Comparison of ENCODE assay signal across 9 cellular contexts in genomic region chr5:135887881-135888614, GRCh38. TPM values are rescaled to one million over a fixed set of nuclear protein-coding genes. Genes with fewer than 3 reads are reported as not detected.
DNase-seq lines count a peak whose midpoint lies in the region; TF ChIP-seq lines count a peak whose summit lies in the region.
"Had no signal": no experiment of that assay in that cellular context is flagged by ENCODE, and none has a peak within 500 bp of the region (broad histone marks: within the 10 kb centered on the region; RNA-seq: fewer than 3 reads in every experiment).

No MANE protein-coding gene starts in this region.

- no peaks in the 10 kb centered on the region for H4K20me1 ChIP-seq in H9 (ENCODE audit: control insufficient read depth, insufficient read depth, insufficient read length)

- H3K36me3 ChIP-seq in A673 (ENCODE audit: insufficient read depth, low read length, poor library complexity, severe bottlenecking) (no peaks in the 10 kb centered on the region), adipocyte (ENCODE audit: control insufficient read depth, insufficient read depth, low read length, severe bottlenecking) (no peaks in the 10 kb centered on the region)

- no peak overlapping the region for H2BK15ac ChIP-seq in H9 (ENCODE audit: low read depth, low read length)

- intact Hi-C loops in A673 (cut with micrococcal nuclease; ENCODE audit: unreplicated experiment), result loop anchor here (1.0 to 10.0 kb wide), 6 partner anchors 174 to 887 kb away; no protein-coding TSS in a partner anchor

- TF ChIP-seq CTCF in A673 (conservative IDR thresholded peaks at IDR 0.05; ENCODE audit: low read depth, low read length) (no peak), H9 (conservative IDR thresholded peaks at IDR 0.05) (no peak)

- no peak overlapping the region for H2BK20ac ChIP-seq in H9 (ENCODE audit: low read depth, low read length, poor library complexity, severe bottlenecking)

- H3K23me2 ChIP-seq in H9 (ENCODE audit: insufficient read length, low read depth, low read length, poor library complexity, severe bottlenecking), result peaks cover 4% of the 10 kb centered on the region

- WGBS in H9 (ENCODE audit: extremely low coverage, insufficient read length, low lambda C conversion rate), result no CpG with 5 or more reads among the region's 13 CpGs

- no TSS peak for BruUV-seq in A673 (replicated peaks; lab: Mats Ljungman, UMichigan)

- no peak overlapping the region for H2BK5ac ChIP-seq in H9 (ENCODE audit: insufficient read length, low read length)

- H3K27ac Mint-ChIP-seq in H9, result no peak overlapping the region; a peak in 1 of 7 replicates

- CTCF ChIA-PET in A673 (lab: Charles Lee), result interaction anchor here (1.7 kb wide), 1 partner anchor 324 kb away, joined by 3 read pairs; no protein-coding TSS in a partner anchor

- H2BK120ac ChIP-seq in H9 (ENCODE audit: low read depth, low read length, poor library complexity, severe bottlenecking), result no peak overlapping the region

- H3K9me3 ChIP-seq in A673 (ENCODE audit: low read depth, low read length, poor library complexity, severe bottlenecking), result no peaks in the 10 kb centered on the region
- H3K9me3 ChIP-seq in H9 (ENCODE audit: control insufficient read depth, low read depth, low read length), result no peaks in the 10 kb centered on the region
- no peaks in the 10 kb centered on the region for H3K9me3 ChIP-seq in adipocyte (ENCODE audit: control insufficient read depth, low read length)

- H3K36me3 Mint-ChIP-seq in H9 (ENCODE audit: insufficient read depth in 1 of 3, low read depth in 3 of 3), result no peaks in the 10 kb centered on the region

- H3K14ac ChIP-seq in H9 (ENCODE audit: insufficient read depth, low read length), result no peak overlapping the region

- peaks cover 13% of the 10 kb centered on the region in 2 experiments for H3K4me1 Mint-ChIP-seq in H9

- H3T11ph ChIP-seq in H9 (ENCODE audit: low read length), result no peak overlapping the region

- H2AFZ ChIP-seq in H9 (ENCODE audit: low read length), result no peak overlapping the region

- POLR2A ChIA-PET in A673 (lab: Charles Lee; ENCODE audit: low non-redundant PET), result no interaction called here

- H2AK5ac ChIP-seq in H9 (ENCODE audit: insufficient read length, low read length), result no peak overlapping the region

- no peak overlapping the region for H2BK12ac ChIP-seq in H9 (ENCODE audit: insufficient read length, low read depth, low read length)

- H4K5ac ChIP-seq in H9 (ENCODE audit: insufficient read length, low read depth, low read length), result no peak overlapping the region

- H3K56ac ChIP-seq in H9 (ENCODE audit: insufficient read length, low read depth, low read length), result no peak overlapping the region

- no peak overlapping the region for H3K23ac ChIP-seq in H9 (ENCODE audit: insufficient read length, low read depth, low read length)

- H3K79me1 ChIP-seq in H9 (ENCODE audit: insufficient read depth, low read depth, low read length, poor library complexity, severe bottlenecking), result no peaks in the 10 kb centered on the region

- no peaks in the 10 kb centered on the region for H3K9me3 Mint-ChIP-seq in H9

- H3K4me1 ChIP-seq in A673 (ENCODE audit: insufficient read depth, low read length, poor library complexity, severe bottlenecking), result no peaks in the 10 kb centered on the region
- no peaks in the 10 kb centered on the region for H3K4me1 ChIP-seq in H9 (ENCODE audit: insufficient read depth, low read length)
- no peaks in the 10 kb centered on the region for H3K4me1 ChIP-seq in adipocyte (ENCODE audit: control insufficient read depth, insufficient read depth, low read length)

- H3K27ac ChIP-seq in A673 (ENCODE audit: low read depth, low read length, poor library complexity, severe bottlenecking) (no peak overlapping the region), H9 (ENCODE audit: insufficient read length, low read depth, low read length) (no peak overlapping the region)

- H3K18ac ChIP-seq in H9 (ENCODE audit: insufficient read length, low read depth, low read length), result no peak overlapping the region

- no peak overlapping the region for H3K4me3 ChIP-seq in A673 (ENCODE audit: low read depth, low read length, poor library complexity, severe bottlenecking)
- no peak overlapping the region for H3K4me3 ChIP-seq in adipocyte (ENCODE audit: low read length)

- H3K27me3 ChIP-seq in A673 (replicated peaks; ENCODE audit: insufficient read depth, low read depth, low read length, poor library complexity) (peaks cover 13% of the 10 kb centered on the region), H9 (ENCODE audit: insufficient read depth, low read length) (peaks cover 2% of the 10 kb centered on the region; the same call in 1 of the 2 replicates), adipocyte (replicated peaks; ENCODE audit: control insufficient read depth, insufficient read depth, low read length) (peaks cover 19% of the 10 kb centered on the region)

- H4K91ac ChIP-seq in H9 (ENCODE audit: insufficient read length, low read depth, low read length), result no peak overlapping the region

- no peak overlapping the region for H4K8ac ChIP-seq in H9 (replicated peaks; ENCODE audit: insufficient read length, low read depth, low read length)

- no peak overlapping the region for H3K9ac ChIP-seq in H9 (ENCODE audit: extremely low read depth, insufficient read length, low read length)
- H3K9ac ChIP-seq in adipocyte (ENCODE audit: low read length), result no peak overlapping the region

- H3K4ac ChIP-seq in H9 (ENCODE audit: low read depth, low read length), result no peak overlapping the region

- DNase-seq in A673 (ENCODE audit: low spot score) (peak; percentile 53), H9 (peak; percentile 69), adipocyte (ENCODE audit: low read depth) (peak; percentile 30), iPS-NIHi7 (ENCODE audit: extremely low spot score) (peak; percentile 71), LoVo (ENCODE audit: low spot score) (no peak), foreskin melanocyte (no peak), anterior cingulate cortex (lab: John Stamatoyannopoulos, UW) (no peak), AML-193 (lab: John Stamatoyannopoulos, UW) (no peak)

- H3K79me2 ChIP-seq in H9 (ENCODE audit: insufficient read depth, low read length), result no peaks in the 10 kb centered on the region

- peak overlapping the region; percentile 43 for H3K4me2 ChIP-seq in H9 (ENCODE audit: insufficient read depth, insufficient read length, low read length)

- no peak overlapping the region for H3K4me3 Mint-ChIP-seq in H9

- H3K27me3 Mint-ChIP-seq in H9 (ENCODE audit: low read depth), result peaks cover 51% of the 10 kb centered on the region

RNA-seq across cellular contexts. Expression of gene IL9, which starts 7.6 kb away (rescaled TPM):
- total RNA-seq in A673 (2021), result not detected in 2 replicates
- not detected in 2 replicates for total RNA-seq in H9 (2021)
- total RNA-seq: glomerular endothelial cell had no signal

RNA-seq across cellular contexts. Expression of gene SLC25A48, which starts 53.6 kb away (rescaled TPM):
- total RNA-seq in A673 (2021) (not detected in 2 replicates), H9 (2021) (0.46 and 0.66 TPM in 2 replicates)
- total RNA-seq: glomerular endothelial cell had no signal

Comparison
In these comparisons a context has a peak if more than half of its experiments do, and no peak if none do; other contexts are left out.
1. DNase-seq: peak in A673 (single experiment), H9 (single experiment), adipocyte (single experiment) and iPS-NIHi7 (single experiment); none in LoVo (single experiment), foreskin melanocyte (single experiment), anterior cingulate cortex (0 of 58) and AML-193 (0 of 2).